Comparison of ENCODE assay signal across 8 cellular contexts in genomic region chr3:132418916-132419315, GRCh38. TPM values are rescaled to one million over a fixed set of nuclear protein-coding genes. Genes with fewer than 3 reads are reported as not detected.
DNase-seq lines count a peak whose midpoint lies in the region; ATAC-seq and TF ChIP-seq lines count a peak whose summit lies in the region.

No MANE protein-coding gene starts in this region.

- no peak for DNase-seq in GM12865 (ENCODE audit: low read depth)
- no peak for DNase-seq in osteoblast (ENCODE audit: insufficient read length, low spot score, missing footprints)
- DNase-seq in HuH-7.5 (ENCODE audit: low spot score) = no peak

- peaks cover 2% of the 10 kb centered on the region for H3K36me3 ChIP-seq in OCI-LY3 (replicated peaks; ENCODE audit: low read depth, low read length)
- H3K36me3 ChIP-seq in duodenal mucosa (ENCODE audit: control insufficient read depth in 1 of 2, insufficient read depth in 2 of 2, low read length in 2 of 2) = no peaks in the 10 kb centered on the region
- H3K36me3 ChIP-seq in osteoblast (ENCODE audit: insufficient read depth, low read length) = no peaks in the 10 kb centered on the region

- H4K20me1 ChIP-seq in OCI-LY3 (ENCODE audit: insufficient read depth, low read length) = no peaks in the 10 kb centered on the region
- peaks cover 6% of the 10 kb centered on the region for H4K20me1 ChIP-seq in osteoblast (ENCODE audit: insufficient read depth, low read length)

- ATAC-seq in GM21526 (IDR thresholded peaks at IDR 0.05; ENCODE audit: low FRiP score, unreplicated experiment) (no peak), HG02678 (IDR thresholded peaks at IDR 0.05; ENCODE audit: unreplicated experiment) (no peak), GM21825 (IDR thresholded peaks at IDR 0.05; ENCODE audit: unreplicated experiment) (no peak)

- peaks cover 23% of the 10 kb centered on the region for H3K4me1 ChIP-seq in OCI-LY3 (ENCODE audit: low read length)
- peaks cover 25 to 39% of the 10 kb centered on the region in 2 donors for H3K4me1 ChIP-seq in duodenal mucosa (ENCODE audit: control insufficient read depth in 1 of 2, insufficient read depth in 2 of 2, low read length in 2 of 2)
- H3K4me1 ChIP-seq in osteoblast (ENCODE audit: insufficient read depth, low read length) = peaks cover 23% of the 10 kb centered on the region

- H3K27ac ChIP-seq in OCI-LY3 (ENCODE audit: low read length) = no peak overlapping the region
- H3K27ac ChIP-seq in duodenal mucosa (ENCODE audit: low read depth, low read length) = no peak overlapping the region
- peak overlapping the region; percentile 70 for H3K27ac ChIP-seq in osteoblast (ENCODE audit: low read depth, low read length)

- H3K9ac ChIP-seq in OCI-LY3 (ENCODE audit: low read length) = peak overlapping the region; percentile 86
- peak overlapping the region in 1 of 2 donors; percentile 85 for H3K9ac ChIP-seq in duodenal mucosa (ENCODE audit: low read depth in 1 of 2, low read length in 2 of 2)

- H2AFZ ChIP-seq in OCI-LY3 (ENCODE audit: low read depth, low read length) (no peak overlapping the region), osteoblast (ENCODE audit: low read length) (no peak overlapping the region)

- TF ChIP-seq CTCF in GM12865 (IDR thresholded peaks at IDR 0.05; ENCODE audit: insufficient read depth, low read depth, low read length, missing control alignments) = no peak
- no peak for TF ChIP-seq CTCF in OCI-LY3 (IDR thresholded peaks at IDR 0.05; ENCODE audit: low read depth, low read length)
- TF ChIP-seq CTCF in osteoblast (IDR thresholded peaks at IDR 0.05; ENCODE audit: extremely low read depth, low read depth, low read length) = no peak

- H3K4me2 ChIP-seq in OCI-LY3 (ENCODE audit: low read length) (peak overlapping the region; percentile 93), osteoblast (ENCODE audit: insufficient read depth, low read length) (peak overlapping the region; percentile 97)

- peaks cover 38% of the 10 kb centered on the region for H3K79me2 ChIP-seq in OCI-LY3 (ENCODE audit: low read length)
- peaks cover 63% of the 10 kb centered on the region for H3K79me2 ChIP-seq in osteoblast (ENCODE audit: insufficient read depth, low read length)

- no peaks in the 10 kb centered on the region for H3K9me3 ChIP-seq in OCI-LY3 (ENCODE audit: insufficient read depth, low read length)
- H3K9me3 ChIP-seq in duodenal mucosa (ENCODE audit: control insufficient read depth in 1 of 2, low read length in 2 of 2) = no peaks in the 10 kb centered on the region
- no peaks in the 10 kb centered on the region for H3K9me3 ChIP-seq in osteoblast (ENCODE audit: low read depth, low read length)

- H3K27me3 ChIP-seq in OCI-LY3 (ENCODE audit: low read depth, low read length) (no peaks in the 10 kb centered on the region), duodenal mucosa (ENCODE audit: control insufficient read depth in 1 of 2, insufficient read depth in 2 of 2, low read length in 2 of 2) (no peaks in the 10 kb centered on the region), osteoblast (ENCODE audit: insufficient read depth, low read length) (no peaks in the 10 kb centered on the region)

- H3K4me3 ChIP-seq in GM12865 (ENCODE audit: low read depth, low read length) = peak overlapping the region; percentile 96
- peak overlapping the region; percentile 95 for H3K4me3 ChIP-seq in OCI-LY3 (ENCODE audit: low read length)
- H3K4me3 ChIP-seq in duodenal mucosa (ENCODE audit: low read depth in 1 of 2, low read length in 2 of 2) = peak overlapping the region; percentile 97
- peak overlapping the region; percentile 94 for H3K4me3 ChIP-seq in osteoblast (ENCODE audit: insufficient read depth, low read length)

RNA-seq across cellular contexts. Expression of gene DNAJC13, which starts 1.6 kb away (rescaled TPM):
- total RNA-seq in osteoblast = 94.0 and 116 TPM in 2 replicates
